ENCODE assay signal across 13 cellular contexts in genomic region chr18:40868110-40868858, GRCh38.
DNase-seq lines count a peak whose midpoint lies in the region; ATAC-seq, FAIRE-seq and TF ChIP-seq lines count a peak whose summit lies in the region.
"Had no signal": no experiment of that assay in that cellular context is flagged by ENCODE, and none has a peak within 500 bp of the region (broad histone marks: within the 10 kb centered on the region; RNA-seq: fewer than 3 reads in every experiment).

No MANE protein-coding gene starts in this region.

- WGBS in A549 (ENCODE audit: missing lambda C conversion rate), result 2% methylated on average over 4 of the region's 4 CpGs

- TF ChIP-seq RAD21 in A549 (conservative IDR thresholded peaks at IDR 0.05 in 1 of 2, IDR thresholded peaks at IDR 0.05 in 1 of 2), result no peak

- peak overlapping the region; percentile 19 for H3K9ac ChIP-seq in adipocyte (ENCODE audit: low read length)
- H3K9ac ChIP-seq: KMS-11 had no signal

- H3K27me3 Mint-ChIP-seq in T-helper 17 cell, result no peaks in the 10 kb centered on the region
- H3K27me3 Mint-ChIP-seq: activated naive CD4-positive, alpha-beta T cell treated with anti-CD3 and anti-CD28 coated beads, Interleukin-2, amount 50 U/mL, for 24 hours had no signal

- no peak for TF ChIP-seq EP300 in A549 (IDR thresholded peaks at IDR 0.05)

- H3K4me1 ChIP-seq in A549 (peaks cover 8% of the 10 kb centered on the region; the same call in 2 of the 3 replicates), adipocyte (ENCODE audit: control insufficient read depth, insufficient read depth, low read length) (peaks cover 11% of the 10 kb centered on the region)

- H3K4me3 Mint-ChIP-seq in T-helper 17 cell, result no peak overlapping the region
- H3K4me3 Mint-ChIP-seq: activated naive CD4-positive, alpha-beta T cell treated with anti-CD3 and anti-CD28 coated beads, Interleukin-2, amount 50 U/mL, for 24 hours had no signal

- POLR2A ChIA-PET in A549 (lab: Yijun Ruan, JAX), result no interaction called here

- H3K36me3 Mint-ChIP-seq in T-helper 17 cell (ENCODE audit: low read depth), result no peaks in the 10 kb centered on the region
- H3K36me3 Mint-ChIP-seq: activated naive CD4-positive, alpha-beta T cell treated with anti-CD3 and anti-CD28 coated beads, Interleukin-2, amount 50 U/mL, for 24 hours had no signal

- ATAC-seq in A549 (peak; percentile 82 to 99), T-helper 17 cell (no peak), GM19023 (IDR thresholded peaks at IDR 0.05; ENCODE audit: unreplicated experiment) (no peak)

- no peaks in the 10 kb centered on the region for H3K9me3 ChIP-seq in A549
- H3K9me3 ChIP-seq in adipocyte (ENCODE audit: control insufficient read depth, low read length), result no peaks in the 10 kb centered on the region
- no peaks in the 10 kb centered on the region for H3K9me3 ChIP-seq in T-helper 17 cell (ENCODE audit: control insufficient read depth, low read length, poor library complexity, severe bottlenecking)

- TF ChIP-seq POLR2A in A549 (IDR thresholded peaks at IDR 0.05; ENCODE audit: low read length), result no peak

- H3K27ac ChIP-seq in A549, result peak overlapping the region; percentile 71
- H3K27ac ChIP-seq: KMS-11 had no signal

- no peaks in the 10 kb centered on the region for H3K27me3 ChIP-seq in adipocyte (replicated peaks; ENCODE audit: control insufficient read depth, insufficient read depth, low read length)

- no peaks in the 10 kb centered on the region for H3K4me1 Mint-ChIP-seq in T-helper 17 cell
- H3K4me1 Mint-ChIP-seq: activated naive CD4-positive, alpha-beta T cell treated with anti-CD3 and anti-CD28 coated beads, Interleukin-2, amount 50 U/mL, for 24 hours had no signal

- FAIRE-seq in A549 (lab: Jason Lieb, UNC), result no peak

- peak overlapping the region; percentile 48 for H3K4me2 ChIP-seq in A549
- H3K4me2 ChIP-seq: KMS-11 had no signal

- no peak overlapping the region for H3K27ac Mint-ChIP-seq in T-helper 17 cell
- H3K27ac Mint-ChIP-seq: activated naive CD4-positive, alpha-beta T cell treated with anti-CD3 and anti-CD28 coated beads, Interleukin-2, amount 50 U/mL, for 24 hours had no signal

- H3K36me3 ChIP-seq in adipocyte (ENCODE audit: control insufficient read depth, insufficient read depth, low read length, severe bottlenecking), result no peaks in the 10 kb centered on the region

- no peak for TF ChIP-seq CTCF in A549 (IDR thresholded peaks at IDR 0.05)

- CTCF ChIA-PET in A549 (lab: Yijun Ruan, JAX), result no interaction called here

- H3K4me3 ChIP-seq in A549, result no peak overlapping the region
- H3K4me3 ChIP-seq in adipocyte (ENCODE audit: low read length), result peak overlapping the region; percentile 33

- DNase-seq in A549 (ENCODE audit: low read depth in 1 of 2, low spot score in 1 of 2) (peak; percentile 6 to 77), HS-27A (ENCODE audit: low read depth) (peak; percentile 74), adipocyte (ENCODE audit: low read depth) (peak; percentile 81), glomerular visceral epithelial cell (ENCODE audit: extremely low spot score) (peak; percentile 71), T-helper 17 cell (no peak), COLO668 (lab: John Stamatoyannopoulos, UW; ENCODE audit: unreplicated experiment) (no peak)
- DNase-seq in stimulated activated naive CD4-positive, alpha-beta T cell treated with Interleukin-2 at 50 U/mL for 16 hours (lab: John Stamatoyannopoulos, UW), result no peak
- DNase-seq: activated CD8-positive, alpha-beta memory T cell treated with anti-CD3 and anti-CD28 coated beads for 24 hours; NCI-H446 treated with DMSO at 0.1 percent for 48 hours; T-helper 2 cell had no signal

TF ChIP-seq in A549, 52 proteins besides CTCF, POLR2A, EP300 and RAD21:
- no peak for TF ChIP-seq BHLHE40 (IDR thresholded peaks at IDR 0.05; ENCODE audit: low read depth, low read length)
- TF ChIP-seq JUNB (IDR thresholded peaks at IDR 0.05), result peak; percentile 50; the same call in 1 of the 2 replicates
- TF ChIP-seq ATOH8 (CRISPR knock-in tag; IDR thresholded peaks at IDR 0.05; ENCODE audit: low read depth), result no peak
- no peak for TF ChIP-seq HOXB13 (CRISPR knock-in tag; IDR thresholded peaks at IDR 0.05; ENCODE audit: low read depth)
- TF ChIP-seq ZNF302 (CRISPR knock-in tag; IDR thresholded peaks at IDR 0.05), result no peak
- no peak for TF ChIP-seq NR3C1 (IDR thresholded peaks at IDR 0.05)
- peak; percentile 60; the same call in 1 of the 2 replicates for TF ChIP-seq GATA3 (IDR thresholded peaks at IDR 0.05; ENCODE audit: borderline replicate concordance)
- no peak for TF ChIP-seq RNF2 (IDR thresholded peaks at IDR 0.05; ENCODE audit: borderline replicate concordance, low read depth)
- no peak for TF ChIP-seq HES2 (IDR thresholded peaks at IDR 0.05)
- no peak for TF ChIP-seq FOSL2 (IDR thresholded peaks at IDR 0.05)
- TF ChIP-seq FOSL2 (CRISPR knock-in tag; IDR thresholded peaks at IDR 0.05), result peak; percentile 61
- TF ChIP-seq KDM1A (IDR thresholded peaks at IDR 0.05; ENCODE audit: low read depth), result no peak
- TF ChIP-seq MAZ (IDR thresholded peaks at IDR 0.05; ENCODE audit: borderline replicate concordance, low read depth, low read length), result no peak
- TF ChIP-seq HDAC2 (IDR thresholded peaks at IDR 0.05), result no peak
- no peak for TF ChIP-seq USF2 (IDR thresholded peaks at IDR 0.05)
- TF ChIP-seq TP53 (CRISPR knock-in tag; IDR thresholded peaks at IDR 0.05), result no peak
- TF ChIP-seq BCL3 (IDR thresholded peaks at IDR 0.05), result no peak
- TF ChIP-seq CHD2 (IDR thresholded peaks at IDR 0.05; ENCODE audit: low read length, partially characterized antibody), result no peak
- no peak for TF ChIP-seq HEYL (CRISPR knock-in tag; IDR thresholded peaks at IDR 0.05)

Comparison
In these comparisons a context has a peak if more than half of its experiments do, and no peak if none do; other contexts are left out.
1. ATAC-seq: peak in A549 (2 of 2); none in T-helper 17 cell (single experiment) and GM19023 (single experiment).
2. DNase-seq: peak in A549 (2 of 2), HS-27A (single experiment), adipocyte (single experiment) and glomerular visceral epithelial cell (single experiment); none in T-helper 17 cell (0 of 3), stimulated activated naive CD4-positive, alpha-beta T cell treated with Interleukin-2 at 50 U/mL for 16 hours (single experiment) and COLO668 (single experiment).